Comparison of ENCODE assay signal across 7 cellular contexts in the genomic region with DNA sequence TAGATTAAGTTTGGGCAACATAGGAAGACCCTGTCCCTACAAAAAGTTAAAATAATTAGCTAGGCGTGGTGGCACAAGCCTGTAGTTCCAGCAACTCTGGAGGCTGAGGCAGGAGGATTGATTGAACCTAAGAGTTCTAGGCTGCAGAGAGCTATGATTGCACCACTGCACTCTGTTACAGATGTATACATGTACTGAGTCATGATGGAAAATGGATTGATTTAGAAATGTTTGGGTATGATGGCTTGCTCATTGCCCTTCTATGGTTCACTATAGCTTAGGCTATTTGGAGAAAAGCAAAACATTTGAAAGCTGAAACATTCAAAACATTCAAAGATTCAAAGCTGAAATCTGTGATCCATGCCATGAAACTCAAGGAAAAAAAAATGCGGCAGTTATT. TPM values are rescaled to one million over a fixed set of nuclear protein-coding genes. Genes with fewer than 3 reads are reported as not detected.
A peak's percentile ranks its signal among the peaks of the same experiment; 100 is the strongest.
DNase-seq lines count a peak whose midpoint lies in the region; ATAC-seq and TF ChIP-seq lines count a peak whose summit lies in the region.
"Not testable (repeated sequence)": the region's sequence is repeated elsewhere in the genome, so short reads cannot be mapped to it uniquely, and the experiment has no call there.

No MANE protein-coding gene starts in this region.

- not testable (repeated sequence) for H3K79me1 ChIP-seq in IMR-90 (ENCODE audit: low read depth in 1 of 2, low read length in 2 of 2)

- peak overlapping the region; percentile 78; the same call in 1 of the 2 replicates for H3K18ac ChIP-seq in IMR-90 (ENCODE audit: low read depth, low read length)

- 0 out of 2 replicates have a peak overlapping the region, but pooled peaks have one; percentile 9 for H3K4me2 ChIP-seq in IMR-90 (ENCODE audit: low read depth, low read length)

- dilution Hi-C loops in IMR-90 (cut with HindIII; ENCODE audit: low sequenced_read_pairs, unreplicated experiment): not testable (repeated sequence)

- not testable (repeated sequence) for H3K4me3 ChIP-seq in IMR-90 (ENCODE audit: insufficient read depth, low read depth, low read length); epithelial cell of esophagus (ENCODE audit: low read length); gastroesophageal sphincter

- H2AFZ ChIP-seq in IMR-90 (replicated peaks; ENCODE audit: low read length, poor library complexity): not testable (repeated sequence)

- H3K14ac ChIP-seq in IMR-90 (replicated peaks; ENCODE audit: low read depth, low read length): 0 out of 2 replicates have a peak overlapping the region, but pooled peaks have one; percentile 65

- H3K36me3 ChIP-seq in IMR-90 (ENCODE audit: control insufficient read depth, insufficient read depth, low read length); gastroesophageal sphincter: not testable (repeated sequence)

- H2BK5ac ChIP-seq in IMR-90 (ENCODE audit: low read depth, low read length, poor library complexity, severe bottlenecking): peak overlapping the region; percentile 89

- peak; percentile 96 for ATAC-seq in IMR-90 (ENCODE audit: low read depth)
- peak; percentile 36 for ATAC-seq in gastroesophageal sphincter

- peak overlapping the region; percentile 88 for H2BK120ac ChIP-seq in IMR-90 (ENCODE audit: low read depth, low read length)

- not testable (repeated sequence) for H3K9me3 ChIP-seq in IMR-90 (ENCODE audit: control insufficient read depth, insufficient read depth, low read length)
- peaks cover 0 to 14% (median 0%) of the 10 kb centered on the region in 3 donors for H3K9me3 ChIP-seq in gastroesophageal sphincter

- TF ChIP-seq POLR2A in IMR-90 (IDR thresholded peaks at IDR 0.05; ENCODE audit: low read depth, low read length); gastroesophageal sphincter (IDR thresholded peaks at IDR 0.05): not testable (repeated sequence)

- H2BK20ac ChIP-seq in IMR-90 (ENCODE audit: low read depth, low read length): 0 out of 2 replicates have a peak overlapping the region, but pooled peaks have one; percentile 84

- H3K9ac ChIP-seq in IMR-90 (ENCODE audit: low read depth, low read length): not testable (repeated sequence)

- TF ChIP-seq RAD21 in IMR-90 (IDR thresholded peaks at IDR 0.05; ENCODE audit: low read length): not testable (repeated sequence)

- peak overlapping the region; percentile 84 for H3K4ac ChIP-seq in IMR-90 (ENCODE audit: low read depth, low read length)

- DNase-seq in EH (ENCODE audit: low read depth) (peak; percentile 11), IMR-90 (peak; percentile 78), amniotic epithelial cell (ENCODE audit: low read depth) (peak; percentile 11), epithelial cell of esophagus (ENCODE audit: low read depth) (peak; percentile 18), fibroblast of peridontal ligament (ENCODE audit: extremely low read depth) (peak; percentile 49), non-pigmented ciliary epithelial cell (ENCODE audit: low read depth) (peak; percentile 1)

- peak overlapping the region; percentile 67; the same call in 1 of the 2 replicates for H3K56ac ChIP-seq in IMR-90 (ENCODE audit: extremely low read depth, insufficient read depth, low read length)

- not testable (repeated sequence) for H3K27me3 ChIP-seq in IMR-90 (ENCODE audit: control insufficient read depth, insufficient read depth, low read length); gastroesophageal sphincter

- peak overlapping the region; percentile 90 for H3K27ac ChIP-seq in IMR-90 (ENCODE audit: insufficient read depth, low read length)
- not testable (repeated sequence) for H3K27ac ChIP-seq in gastroesophageal sphincter

- not testable (repeated sequence) for H3K4me1 ChIP-seq in IMR-90 (ENCODE audit: control insufficient read depth, insufficient read depth, low read length); gastroesophageal sphincter

- not testable (repeated sequence) for H4K91ac ChIP-seq in IMR-90 (ENCODE audit: insufficient read depth, low read depth, low read length)

- not testable (repeated sequence) for H2BK15ac ChIP-seq in IMR-90 (ENCODE audit: low read depth, low read length)

- no CpG with 5 or more reads among the region's 2 CpGs for WGBS in IMR-90 (ENCODE audit: extremely low coverage in 2 of 2, insufficient read length in 1 of 2), 2 experiments
- 44 to 73% methylated on average over 2 of the region's 2 CpGs for WGBS in gastroesophageal sphincter (ENCODE audit: low coverage in 1 of 2), 2 donors

- not testable (repeated sequence) for H3K9me1 ChIP-seq in IMR-90 (ENCODE audit: insufficient read depth, low read length)

- BruUV-seq in IMR-90 (replicated peaks; lab: Mats Ljungman, UMichigan): not testable (repeated sequence)

- H3K23ac ChIP-seq in IMR-90 (ENCODE audit: low read depth, low read length): peak overlapping the region; percentile 51

- POLR2A ChIA-PET in IMR-90 (lab: Charles Lee; ENCODE audit: unreplicated experiment): interaction anchor here (0.6 kb wide), 1 partner anchor 12 kb away, joined by 4 read pairs; no protein-coding TSS in a partner anchor

- H4K8ac ChIP-seq in IMR-90 (ENCODE audit: low read depth in 2 of 2, low read length in 2 of 2): peak overlapping the region in 1 of 2 experiments; percentile 67; a peak in 2 of 4 replicates

- not testable (repeated sequence) for TF ChIP-seq CTCF in IMR-90 (conservative IDR thresholded peaks at IDR 0.05; ENCODE audit: low read depth, low read length); epithelial cell of esophagus (IDR thresholded peaks at IDR 0.05; ENCODE audit: insufficient read depth, low read depth, low read length, missing control alignments); gastroesophageal sphincter (IDR thresholded peaks at IDR 0.05)

- intact Hi-C loops in IMR-90 (cut with micrococcal nuclease): loop anchor here (10.0 kb wide), 1 partner anchor 54 kb away; a partner anchor contains a TSS

- H2AK9ac ChIP-seq in IMR-90 (replicated peaks; ENCODE audit: low read depth, low read length, poor library complexity): not testable (repeated sequence)

- in situ Hi-C loops in IMR-90 (cut with MboI; ENCODE audit: low sequenced_read_pairs): loop anchor here (25.0 kb wide), 1 partner anchor 417 kb away; no protein-coding TSS in a partner anchor

- peak overlapping the region; percentile 60 for H4K5ac ChIP-seq in IMR-90 (ENCODE audit: low read depth, low read length)

- CTCF ChIA-PET in IMR-90 (lab: Yijun Ruan, JAX): interaction anchor here (0.6 kb wide), 1 partner anchor 156 kb away, joined by 3 read pairs; no protein-coding TSS in a partner anchor

- not testable (repeated sequence) for TF ChIP-seq EP300 in gastroesophageal sphincter (IDR thresholded peaks at IDR 0.05)

- not testable (repeated sequence) for H2AK5ac ChIP-seq in IMR-90 (ENCODE audit: low read depth, low read length)

- not testable (repeated sequence) for H4K20me1 ChIP-seq in IMR-90 (ENCODE audit: insufficient read depth, low read length)

TF ChIP-seq in IMR-90, 13 proteins besides CTCF, POLR2A, EP300 and RAD21:
- TF ChIP-seq CEBPB (IDR thresholded peaks at IDR 0.05; ENCODE audit: low read depth, low read length) (peak; percentile 72), FOS (IDR thresholded peaks at IDR 0.05; ENCODE audit: low read depth, low read length) (peak; percentile 20; the same call in 1 of the 2 replicates)

RNA-seq across cellular contexts. Expression of a gene that starts 16.4 kb away (rescaled TPM):
- total RNA-seq in IMR-90 (2012; rRNA removed) (43.0 and 94.2 TPM in 2 replicates), gastroesophageal sphincter (100 to 1,000 TPM; 210 to 340 (median 304) TPM)
- polyA plus RNA-seq in IMR-90 (2012; rRNA removed): 63.4 and 65.7 TPM in 2 replicates
- 23.9 and 24.9 TPM in 2 replicates for polyA plus RNA-seq in IMR-90 (2012; cell fraction: cytosol; rRNA removed)
- polyA plus RNA-seq in IMR-90 (2012; cell fraction: nucleus; rRNA removed; ENCODE audit: low replicate concordance): 8.3 and 34.7 TPM in 2 replicates

RNA-seq across cellular contexts. Expression of a gene that starts 17.6 kb away (rescaled TPM):
- 23.7 and 27.8 TPM in 2 replicates for total RNA-seq in IMR-90 (2012; rRNA removed)
- polyA plus RNA-seq in IMR-90 (2012; rRNA removed): 9.6 and 10.7 TPM in 2 replicates
- 3.5 and 5.0 TPM in 2 replicates for polyA plus RNA-seq in IMR-90 (2012; cell fraction: cytosol; rRNA removed)
- 3.3 and 9.4 TPM in 2 replicates for polyA plus RNA-seq in IMR-90 (2012; cell fraction: nucleus; rRNA removed; ENCODE audit: low replicate concordance)
- total RNA-seq in gastroesophageal sphincter: 10 to 100 TPM; 11.7 to 30.2 (median 14.6) TPM

RNA-seq across cellular contexts. Expression of a gene that starts 58.0 kb away (rescaled TPM):
- total RNA-seq in IMR-90 (2012; rRNA removed) (103 and 117 TPM in 2 replicates), gastroesophageal sphincter (100 to 1,000 TPM; 106 to 118 (median 111) TPM)
- 175 and 195 TPM in 2 replicates for polyA plus RNA-seq in IMR-90 (2012; rRNA removed)
- 44.3 and 164 TPM in 2 replicates for polyA plus RNA-seq in IMR-90 (2012; cell fraction: cytosol; rRNA removed)
- polyA plus RNA-seq in IMR-90 (2012; cell fraction: nucleus; rRNA removed; ENCODE audit: low replicate concordance): 73.8 and 84.2 TPM in 2 replicates

Comparison
In these comparisons a context has a peak if more than half of its experiments do, and no peak if none do; other contexts are left out.
1. DNase-seq: peak in every context shown above with its lines; median percentile 78 in IMR-90; 49 in fibroblast of peridontal ligament; 18 in epithelial cell of esophagus; 11 in EH; 11 in amniotic epithelial cell; 1 in non-pigmented ciliary epithelial cell.